ENCODE assay signal across 13 cellular contexts in genomic region chr10:95759233-95759826, GRCh38. TPM values are rescaled to one million over a fixed set of nuclear protein-coding genes. Genes with fewer than 3 reads are reported as not detected.
DNase-seq lines count a peak whose midpoint lies in the region; ATAC-seq and TF ChIP-seq lines count a peak whose summit lies in the region.
"Had no signal": no experiment of that assay in that cellular context is flagged by ENCODE, and none has a peak within 500 bp of the region (broad histone marks: within the 10 kb centered on the region; RNA-seq: fewer than 3 reads in every experiment).

No MANE protein-coding gene starts in this region.

- H3K27me3 ChIP-seq in left lung, result no peaks in the 10 kb centered on the region
- H3K27me3 ChIP-seq in tibial nerve, result no peaks in the 10 kb centered on the region

- H3K4me3 ChIP-seq in left lung (no peak overlapping the region), tibial nerve (no peak overlapping the region)

- no peaks in the 10 kb centered on the region for H3K9me3 Mint-ChIP-seq in activated naive CD8-positive, alpha-beta T cell treated with anti-CD3 and anti-CD28 coated beads, Interleukin-2, amount 10 ng/mL, durations not matched to agents 7 days and 5 days
- H3K9me3 Mint-ChIP-seq in activated naive CD8-positive, alpha-beta T cell treated with anti-CD3 and anti-CD28 coated beads for 36 hours, result no peaks in the 10 kb centered on the region
- no peaks in the 10 kb centered on the region for H3K9me3 Mint-ChIP-seq in activated CD8-positive, alpha-beta T cell treated with anti-CD3 and anti-CD28 coated beads, Interleukin-2, amount 10 ng/mL, durations not matched to agents 7 days and 5 days (ENCODE audit: insufficient read depth)

- no peak for TF ChIP-seq CTCF in left lung (IDR thresholded peaks at IDR 0.05)
- TF ChIP-seq CTCF in tibial nerve (IDR thresholded peaks at IDR 0.05), result no peak

- no peak for TF ChIP-seq POLR2A in tibial nerve (IDR thresholded peaks at IDR 0.05)

- POLR2A ChIA-PET in activated naive CD8-positive, alpha-beta T cell treated with anti-CD3 and anti-CD28 coated beads, Interleukin-2, amount 10 ng/mL, durations not matched to agents 7 days and 5 days (lab: Charles Lee), result interaction anchor here (1.3 kb wide), 1 partner anchor 82 kb away, joined by 3 read pairs; no protein-coding TSS in a partner anchor
- POLR2A ChIA-PET in activated CD8-positive, alpha-beta T cell treated with anti-CD3 and anti-CD28 coated beads, Interleukin-2, amount 10 ng/mL, durations not matched to agents 7 days and 5 days (lab: Charles Lee), result interaction anchor here (0.7 to 3.4 kb wide), 5 partner anchors 23 to 73 kb away, joined by 4 to 27 read pairs (median 5); partner anchors contain the start of gene TCTN3

- peak overlapping the region; percentile 44 to 91 for H3K27ac ChIP-seq in left lung
- H3K27ac ChIP-seq in tibial nerve, result peak overlapping the region in 3 of 4 donors; percentile 6 to 79 (median 21)

- TF ChIP-seq EP300 in tibial nerve (IDR thresholded peaks at IDR 0.05), result no peak

- no peak for ATAC-seq in activated naive CD8-positive, alpha-beta T cell treated with anti-CD3 and anti-CD28 coated beads, Interleukin-2, amount 10 ng/mL, durations not matched to agents 7 days and 5 days (ENCODE audit: low read depth)
- no peak for ATAC-seq in activated CD8-positive, alpha-beta T cell treated with anti-CD3 and anti-CD28 coated beads, Interleukin-2, amount 10 ng/mL, durations not matched to agents 7 days and 5 days
- ATAC-seq in left lung (no peak), GM21529 (IDR thresholded peaks at IDR 0.05; ENCODE audit: unreplicated experiment) (no peak)

- peaks cover 16% of the 10 kb centered on the region for H3K27me3 Mint-ChIP-seq in activated naive CD8-positive, alpha-beta T cell treated with anti-CD3 and anti-CD28 coated beads, Interleukin-2, amount 10 ng/mL, durations not matched to agents 7 days and 5 days
- peaks cover 24% of the 10 kb centered on the region for H3K27me3 Mint-ChIP-seq in activated naive CD8-positive, alpha-beta T cell treated with anti-CD3 and anti-CD28 coated beads for 36 hours
- peaks cover 8% of the 10 kb centered on the region for H3K27me3 Mint-ChIP-seq in activated CD8-positive, alpha-beta T cell treated with anti-CD3 and anti-CD28 coated beads, Interleukin-2, amount 10 ng/mL, durations not matched to agents 7 days and 5 days (ENCODE audit: low read depth)

- intact Hi-C loops in left lung (cut with DNase I), result no loop called here

- H3K36me3 ChIP-seq in left lung (no peaks in the 10 kb centered on the region), tibial nerve (no peaks in the 10 kb centered on the region)
- H3K36me3 ChIP-seq: thoracic aorta had no signal

- no peak for DNase-seq in activated naive CD8-positive, alpha-beta T cell treated with anti-CD3 and anti-CD28 coated beads, Interleukin-2, amount 10 ng/mL, durations not matched to agents 7 days and 5 days
- DNase-seq in activated naive CD8-positive, alpha-beta T cell treated with anti-CD3 and anti-CD28 coated beads for 36 hours, result no peak
- DNase-seq in activated CD8-positive, alpha-beta T cell treated with anti-CD3 and anti-CD28 coated beads, Interleukin-2, amount 10 ng/mL, durations not matched to agents 7 days and 5 days, result no peak
- DNase-seq in left lung (no peak), tibial nerve (ENCODE audit: low spot score in 2 of 2) (no peak), OCI-M1 (lab: John Stamatoyannopoulos, UW) (no peak), D341Med (ENCODE audit: low spot score) (no peak)
- DNase-seq: amygdala, Caco-2, head of caudate nucleus, NCI-H187 treated with DMSO at 0.1 percent for 48 hours had no signal

- no peaks in the 10 kb centered on the region for H3K9me3 ChIP-seq in left lung
- H3K9me3 ChIP-seq in tibial nerve, result no peaks in the 10 kb centered on the region
- H3K9me3 ChIP-seq: Caco-2, thoracic aorta had no signal

- H3K4me1 Mint-ChIP-seq in activated naive CD8-positive, alpha-beta T cell treated with anti-CD3 and anti-CD28 coated beads, Interleukin-2, amount 10 ng/mL, durations not matched to agents 7 days and 5 days, result peaks cover 45% of the 10 kb centered on the region
- H3K4me1 Mint-ChIP-seq in activated naive CD8-positive, alpha-beta T cell treated with anti-CD3 and anti-CD28 coated beads for 36 hours, result peaks cover 19% of the 10 kb centered on the region
- peaks cover 67% of the 10 kb centered on the region for H3K4me1 Mint-ChIP-seq in activated CD8-positive, alpha-beta T cell treated with anti-CD3 and anti-CD28 coated beads, Interleukin-2, amount 10 ng/mL, durations not matched to agents 7 days and 5 days (ENCODE audit: low read depth)

- H3K4me1 ChIP-seq in left lung (peaks cover 0 to 58% of the 10 kb centered on the region in 2 donors), tibial nerve (peaks cover 0 to 24% (median 6%) of the 10 kb centered on the region in 4 donors)
- H3K4me1 ChIP-seq: Caco-2 had no signal

- CTCF ChIA-PET in activated CD8-positive, alpha-beta T cell treated with anti-CD3 and anti-CD28 coated beads, Interleukin-2, amount 10 ng/mL, durations not matched to agents 7 days and 5 days (lab: Charles Lee), result interaction anchor here (0.7 to 8.5 kb wide), 9 partner anchors 18 to 105 kb away, joined by 3 to 98 read pairs (median 4); partner anchors contain the start of gene TCTN3

- peak overlapping the region; percentile 41 for H3K4me3 Mint-ChIP-seq in activated naive CD8-positive, alpha-beta T cell treated with anti-CD3 and anti-CD28 coated beads, Interleukin-2, amount 10 ng/mL, durations not matched to agents 7 days and 5 days
- H3K4me3 Mint-ChIP-seq in activated naive CD8-positive, alpha-beta T cell treated with anti-CD3 and anti-CD28 coated beads for 36 hours, result no peak overlapping the region
- H3K4me3 Mint-ChIP-seq in activated CD8-positive, alpha-beta T cell treated with anti-CD3 and anti-CD28 coated beads, Interleukin-2, amount 10 ng/mL, durations not matched to agents 7 days and 5 days, result peak overlapping the region; percentile 61

- peak overlapping the region; percentile 80 for H3K27ac Mint-ChIP-seq in activated naive CD8-positive, alpha-beta T cell treated with anti-CD3 and anti-CD28 coated beads, Interleukin-2, amount 10 ng/mL, durations not matched to agents 7 days and 5 days
- no peak overlapping the region for H3K27ac Mint-ChIP-seq in activated naive CD8-positive, alpha-beta T cell treated with anti-CD3 and anti-CD28 coated beads for 36 hours
- H3K27ac Mint-ChIP-seq in activated CD8-positive, alpha-beta T cell treated with anti-CD3 and anti-CD28 coated beads, Interleukin-2, amount 10 ng/mL, durations not matched to agents 7 days and 5 days, result peak overlapping the region; percentile 67

- WGBS in tibial nerve, 2 donors, result 60 to 65% methylated on average over 3 of the region's 3 CpGs

- peaks cover 11% of the 10 kb centered on the region for H3K36me3 Mint-ChIP-seq in activated naive CD8-positive, alpha-beta T cell treated with anti-CD3 and anti-CD28 coated beads, Interleukin-2, amount 10 ng/mL, durations not matched to agents 7 days and 5 days
- H3K36me3 Mint-ChIP-seq in activated naive CD8-positive, alpha-beta T cell treated with anti-CD3 and anti-CD28 coated beads for 36 hours, result no peaks in the 10 kb centered on the region
- H3K36me3 Mint-ChIP-seq in activated CD8-positive, alpha-beta T cell treated with anti-CD3 and anti-CD28 coated beads, Interleukin-2, amount 10 ng/mL, durations not matched to agents 7 days and 5 days (ENCODE audit: low read depth), result peaks cover 19% of the 10 kb centered on the region

RNA-seq across cellular contexts. Expression of gene ENTPD1, which starts 3.4 kb away (rescaled TPM):
- 10 to 100 TPM; 10.9 to 11.6 TPM for total RNA-seq in activated naive CD8-positive, alpha-beta T cell treated with anti-CD3 and anti-CD28 coated beads, Interleukin-2, amount 10 ng/mL, durations not matched to agents 7 days and 5 days
- total RNA-seq in activated naive CD8-positive, alpha-beta T cell treated with anti-CD3 and anti-CD28 coated beads for 36 hours, result under 1 TPM; 0.64 to 0.99 TPM
- total RNA-seq in activated CD8-positive, alpha-beta T cell treated with anti-CD3 and anti-CD28 coated beads, Interleukin-2, amount 10 ng/mL, durations not matched to agents 7 days and 5 days, result 10 to 100 TPM; 14.2 to 14.9 TPM
- total RNA-seq in left lung, result 10 to 100 TPM; 31.4 to 37.6 TPM
- 10 to 100 TPM; 12.6 to 33.0 (median 26.1) TPM for total RNA-seq in tibial nerve

Comparison
In these comparisons a context has a peak if more than half of its experiments do, and no peak if none do; other contexts are left out.
1. RNA of gene ENTPD1, which starts 3.4 kb away (total RNA-seq): 31.4 to 37.6 TPM in left lung, 12.6 to 33.0 TPM in tibial nerve, 14.2 to 14.9 TPM in activated CD8-positive, alpha-beta T cell treated with anti-CD3 and anti-CD28 coated beads, Interleukin-2, amount 10 ng/mL, durations not matched to agents 7 days and 5 days and 10.9 to 11.6 TPM in activated naive CD8-positive, alpha-beta T cell treated with anti-CD3 and anti-CD28 coated beads, Interleukin-2, amount 10 ng/mL, durations not matched to agents 7 days and 5 days; 0.64 to 0.99 TPM in activated naive CD8-positive, alpha-beta T cell treated with anti-CD3 and anti-CD28 coated beads for 36 hours; every median in the first group is over 4 times any median in the second.